Comparison of ENCODE assay signal across 8 cellular contexts in the genomic region with DNA sequence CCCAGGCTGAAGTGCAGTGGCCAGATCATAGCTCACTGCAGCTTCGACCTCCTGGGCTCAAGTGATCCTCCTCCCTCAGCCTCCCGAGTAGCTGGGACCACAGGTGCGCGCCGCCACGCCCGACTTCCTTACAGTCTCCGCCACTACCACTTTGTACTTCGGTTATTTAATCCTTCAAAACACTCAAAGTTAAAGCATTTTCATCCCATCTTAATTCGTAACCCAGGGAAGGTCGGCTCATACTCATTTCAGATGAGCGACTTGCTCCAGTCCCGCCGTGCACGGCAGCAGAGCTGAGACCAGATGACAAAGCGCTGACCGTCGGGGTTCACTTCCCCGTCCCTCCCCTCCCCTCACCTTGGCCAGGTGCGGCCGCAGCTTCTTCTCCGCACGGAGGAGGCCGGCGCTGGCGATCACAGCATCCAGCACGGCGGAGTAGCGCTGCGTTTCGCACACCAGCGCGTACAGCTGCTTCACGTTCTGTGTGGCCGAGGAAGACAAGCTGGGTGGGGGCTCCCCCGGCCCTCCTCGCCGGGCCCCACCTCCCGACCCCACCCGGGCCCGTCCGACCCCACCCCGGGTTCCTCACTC. TPM values are rescaled to one million over a fixed set of nuclear protein-coding genes. Genes with fewer than 3 reads are reported as not detected.
DNase-seq lines count a peak whose midpoint lies in the region; ATAC-seq and FAIRE-seq lines count a peak whose summit lies in the region.

No MANE protein-coding gene starts in this region.

- no peaks in the 10 kb centered on the region for H3K9me3 Mint-ChIP-seq in dendritic cell treated with granulocyte-macrophage colony-stimulating factor and Interleukin-4, amounts not matched to agents 40 ng/mL and 50 ng/mL, for 4 days

- H2AFZ ChIP-seq in GM23248: peak overlapping the region; percentile 80

- H3K36me3 ChIP-seq in GM23248 (ENCODE audit: low read depth) (no peaks in the 10 kb centered on the region), MG63 (no peaks in the 10 kb centered on the region), muscle layer of colon (ENCODE audit: insufficient read depth, low read length) (peaks cover 7% of the 10 kb centered on the region)

- H3F3A ChIP-seq in GM23248 (ENCODE audit: insufficient read depth): no peaks in the 10 kb centered on the region

- H3K4me1 Mint-ChIP-seq in dendritic cell treated with granulocyte-macrophage colony-stimulating factor and Interleukin-4, amounts not matched to agents 40 ng/mL and 50 ng/mL, for 4 days (ENCODE audit: low read depth): peaks cover 24% of the 10 kb centered on the region

- H3K9me2 ChIP-seq in GM23248 (ENCODE audit: insufficient read depth): no peaks in the 10 kb centered on the region

- H3K9ac ChIP-seq in GM23248 (peak overlapping the region; percentile 71), muscle layer of colon (ENCODE audit: low read length) (peak overlapping the region; percentile 27)

- no peak for FAIRE-seq in RCC 7860 (lab: Jason Lieb, UNC)

- H3K27me3 Mint-ChIP-seq in dendritic cell treated with granulocyte-macrophage colony-stimulating factor and Interleukin-4, amounts not matched to agents 40 ng/mL and 50 ng/mL, for 4 days: no peaks in the 10 kb centered on the region

- peak overlapping the region; percentile 71 for H3K4me2 ChIP-seq in GM23248 (ENCODE audit: unreplicated experiment)

- no peaks in the 10 kb centered on the region for H4K20me1 ChIP-seq in GM23248 (ENCODE audit: insufficient read depth)

- peak overlapping the region; percentile 77 for H3K4me3 ChIP-seq in GM23248
- H3K4me3 ChIP-seq in MG63: peak overlapping the region; percentile 61
- peak overlapping the region; percentile 40 to 78 for H3K4me3 ChIP-seq in muscle layer of colon (ENCODE audit: low read depth in 1 of 2, low read length in 2 of 2)

- intact Hi-C loops in dendritic cell treated with granulocyte-macrophage colony-stimulating factor and Interleukin-4, amounts not matched to agents 40 ng/mL and 50 ng/mL, for 4 days (cut with micrococcal nuclease): no loop called here

- peak overlapping the region; percentile 92 for H3K27ac Mint-ChIP-seq in dendritic cell treated with granulocyte-macrophage colony-stimulating factor and Interleukin-4, amounts not matched to agents 40 ng/mL and 50 ng/mL, for 4 days

- H3K4me1 ChIP-seq in GM23248 (ENCODE audit: insufficient read depth) (peaks cover 3% of the 10 kb centered on the region; the same call in 1 of the 2 replicates), muscle layer of colon (ENCODE audit: insufficient read depth, low read length) (peaks cover 12% of the 10 kb centered on the region)

- H3K36me3 Mint-ChIP-seq in dendritic cell treated with granulocyte-macrophage colony-stimulating factor and Interleukin-4, amounts not matched to agents 40 ng/mL and 50 ng/mL, for 4 days (ENCODE audit: low read depth): peaks cover 54% of the 10 kb centered on the region

- peak; percentile 36 for DNase-seq in GM23248
- no peak for DNase-seq in MG63
- DNase-seq in HPDE6-E6E7 (ENCODE audit: extremely low spot score): no peak
- DNase-seq in NK-92 (lab: John Stamatoyannopoulos, UW; ENCODE audit: unreplicated experiment): no peak
- no peak for DNase-seq in RCC 7860 (ENCODE audit: low spot score)

- H3K9me3 ChIP-seq in GM23248 (ENCODE audit: low read depth) (no peaks in the 10 kb centered on the region), MG63 (no peaks in the 10 kb centered on the region), muscle layer of colon (ENCODE audit: low read length) (no peaks in the 10 kb centered on the region)

- WGBS in GM23248 (ENCODE audit: low coverage in 1 of 2, low lambda C conversion rate in 2 of 2, missing lambda C conversion rate in 2 of 2), 2 experiments: 13 to 18% methylated on average over 29 to 43 of the region's 43 CpGs

- H3K27ac ChIP-seq in GM23248 (no peak overlapping the region), muscle layer of colon (ENCODE audit: low read depth, low read length) (peak overlapping the region; percentile 78)

- peak; percentile 14 for ATAC-seq in GM18508 (IDR thresholded peaks at IDR 0.05; ENCODE audit: insufficient read depth, unreplicated experiment)

- in situ Hi-C loops in GM23248 (cut with MboI): no loop called here

- H3K79me2 ChIP-seq in GM23248 (ENCODE audit: insufficient read depth): 0 out of 2 replicates have a peak, but pooled peaks cover 4% of the 10 kb centered on the region

- no peaks in the 10 kb centered on the region for H3K27me3 ChIP-seq in GM23248 (replicated peaks; ENCODE audit: insufficient read depth)
- no peaks in the 10 kb centered on the region for H3K27me3 ChIP-seq in MG63
- no peaks in the 10 kb centered on the region for H3K27me3 ChIP-seq in muscle layer of colon (ENCODE audit: control insufficient read depth in 1 of 2, insufficient read depth in 2 of 2, low read length in 2 of 2)

- peak overlapping the region; percentile 98 for H3K4me3 Mint-ChIP-seq in dendritic cell treated with granulocyte-macrophage colony-stimulating factor and Interleukin-4, amounts not matched to agents 40 ng/mL and 50 ng/mL, for 4 days

RNA-seq across cellular contexts. Expression of a gene that starts 0.5 kb away (rescaled TPM):
- total RNA-seq in GM23248 (2014; rRNA removed; shearing (Covaris generic)): 15.3 and 25.5 TPM in 2 replicates
- 21.1 and 23.4 TPM in 2 replicates for polyA plus RNA-seq in GM23248 (2016; fragmentation: Nextera tagmentation; extraction: Ambion mirVana)
- 29.4 and 44.7 TPM in 2 replicates for total RNA-seq in MG63 (2014; rRNA removed; shearing (Covaris generic); ENCODE audit: low replicate concordance)

RNA-seq across cellular contexts. Expression of a gene that starts 19.7 kb away (rescaled TPM):
- total RNA-seq in GM23248 (2014; rRNA removed; shearing (Covaris generic)): not detected in 2 replicates
- not detected in 2 replicates for polyA plus RNA-seq in GM23248 (2016; fragmentation: Nextera tagmentation; extraction: Ambion mirVana)
- not detected in 2 replicates for total RNA-seq in MG63 (2014; rRNA removed; shearing (Covaris generic); ENCODE audit: low replicate concordance)

RNA-seq across cellular contexts. Expression of a gene that starts 19.8 kb away (rescaled TPM):
- not detected in 2 replicates for total RNA-seq in GM23248 (2014; rRNA removed; shearing (Covaris generic))
- polyA plus RNA-seq in GM23248 (2016; fragmentation: Nextera tagmentation; extraction: Ambion mirVana): not detected in 2 replicates
- total RNA-seq in MG63 (2014; rRNA removed; shearing (Covaris generic); ENCODE audit: low replicate concordance): not detected in 2 replicates
